Comparison of ENCODE assay signal across 18 cellular contexts in the genomic region with DNA sequence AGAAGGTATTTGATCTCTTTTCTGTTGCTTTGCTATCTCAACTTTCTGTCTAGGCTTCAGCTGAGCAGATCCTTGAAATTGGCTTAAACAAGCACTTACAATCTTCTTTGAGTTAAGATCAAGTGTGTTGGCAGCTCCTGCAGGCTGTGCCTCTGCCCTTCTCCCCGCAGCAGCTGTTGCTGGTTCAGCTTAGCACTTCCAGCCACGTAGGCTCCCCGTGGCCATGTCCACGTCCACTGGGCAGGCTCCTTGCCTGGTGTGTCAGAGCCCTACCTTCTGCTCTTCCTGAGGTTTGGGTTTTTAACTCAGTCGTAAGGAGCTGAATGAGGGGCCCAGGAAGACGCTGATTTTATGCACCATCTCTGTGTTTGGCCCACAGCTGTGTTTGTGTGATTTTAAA. TPM values are rescaled to one million over a fixed set of nuclear protein-coding genes. Genes with fewer than 3 reads are reported as not detected.
DNase-seq lines count a peak whose midpoint lies in the region; ATAC-seq and TF ChIP-seq lines count a peak whose summit lies in the region.
"Had no signal": no experiment of that assay in that cellular context is flagged by ENCODE, and none has a peak within 500 bp of the region (broad histone marks: within the 10 kb centered on the region; RNA-seq: fewer than 3 reads in every experiment).

No MANE protein-coding gene starts in this region.

- H3K36me3 ChIP-seq in IMR-90 (ENCODE audit: control insufficient read depth, insufficient read depth, low read length), result no peaks in the 10 kb centered on the region
- H3K36me3 ChIP-seq in trophoblast cell (ENCODE audit: control insufficient read depth in 1 of 2, insufficient read depth in 2 of 2, low read length in 2 of 2), result no peaks in the 10 kb centered on the region
- H3K36me3 ChIP-seq: colonic mucosa had no signal

- H2AFZ ChIP-seq in IMR-90 (replicated peaks; ENCODE audit: low read length, poor library complexity) (no peak overlapping the region), trophoblast cell (ENCODE audit: insufficient read depth, low read length, poor library complexity) (no peak overlapping the region)

- TF ChIP-seq CTCF in IMR-90 (conservative IDR thresholded peaks at IDR 0.05; ENCODE audit: low read depth, low read length) (no peak), fibroblast of the aortic adventitia (IDR thresholded peaks at IDR 0.05; ENCODE audit: insufficient read depth, low read length) (no peak)

- H3K9me1 ChIP-seq in IMR-90 (ENCODE audit: insufficient read depth, low read length), result no peaks in the 10 kb centered on the region; the same call in 1 of the 2 replicates

- H3K79me2 ChIP-seq in trophoblast cell (ENCODE audit: control insufficient read depth, insufficient read depth, low read length, poor library complexity), result no peaks in the 10 kb centered on the region

- H3K23ac ChIP-seq in IMR-90 (ENCODE audit: low read depth, low read length), result no peak overlapping the region
- no peak overlapping the region for H3K23ac ChIP-seq in trophoblast cell (ENCODE audit: low read length)

- H3K14ac ChIP-seq in IMR-90 (replicated peaks; ENCODE audit: low read depth, low read length) (no peak overlapping the region), trophoblast cell (ENCODE audit: low read length) (no peak overlapping the region)

- no peak overlapping the region for H2BK20ac ChIP-seq in IMR-90 (ENCODE audit: low read depth, low read length)

- H4K91ac ChIP-seq in IMR-90 (ENCODE audit: insufficient read depth, low read depth, low read length) (no peak overlapping the region), trophoblast cell (ENCODE audit: low read depth, low read length) (no peak overlapping the region)

- H2AK9ac ChIP-seq in IMR-90 (replicated peaks; ENCODE audit: low read depth, low read length, poor library complexity), result no peak overlapping the region

- H2AK5ac ChIP-seq in IMR-90 (ENCODE audit: low read depth, low read length) (0 out of 2 replicates have a peak overlapping the region, but pooled peaks have one; percentile 1), trophoblast cell (ENCODE audit: low read length) (no peak overlapping the region)

- TF ChIP-seq POLR2A in IMR-90 (IDR thresholded peaks at IDR 0.05; ENCODE audit: low read depth, low read length), result no peak

- dilution Hi-C loops in IMR-90 (cut with HindIII; ENCODE audit: low sequenced_read_pairs, unreplicated experiment), result no loop called here

- no peaks in the 10 kb centered on the region for H4K20me1 ChIP-seq in IMR-90 (ENCODE audit: insufficient read depth, low read length)
- H4K20me1 ChIP-seq: BLaER1 had no signal

- POLR2A ChIA-PET in IMR-90 (lab: Charles Lee; ENCODE audit: unreplicated experiment), result no interaction called here

- CTCF ChIA-PET in IMR-90 (lab: Yijun Ruan, JAX), result interaction anchor here (0.6 kb wide), 1 partner anchor 115 kb away, joined by 3 read pairs; no protein-coding TSS in a partner anchor

- H2BK12ac ChIP-seq in trophoblast cell (ENCODE audit: low read length), result no peak overlapping the region

- no peak for TF ChIP-seq RAD21 in IMR-90 (IDR thresholded peaks at IDR 0.05; ENCODE audit: low read length)

- H2BK5ac ChIP-seq in IMR-90 (ENCODE audit: low read depth, low read length, poor library complexity, severe bottlenecking) (no peak overlapping the region), trophoblast cell (ENCODE audit: low read depth, low read length, poor library complexity) (no peak overlapping the region)

- H3K9me3 ChIP-seq in IMR-90 (ENCODE audit: control insufficient read depth, insufficient read depth, low read length), result no peaks in the 10 kb centered on the region
- peaks cover 4% of the 10 kb centered on the region for H3K9me3 ChIP-seq in trophoblast cell (ENCODE audit: insufficient read depth, low read depth, low read length)
- H3K9me3 ChIP-seq: BLaER1, colonic mucosa had no signal

- H2BK120ac ChIP-seq in IMR-90 (ENCODE audit: low read depth, low read length) (no peak overlapping the region), trophoblast cell (ENCODE audit: insufficient read depth, low read length, poor library complexity) (no peak overlapping the region)

- H3K18ac ChIP-seq in IMR-90 (ENCODE audit: low read depth, low read length), result no peak overlapping the region
- no peak overlapping the region for H3K18ac ChIP-seq in trophoblast cell (ENCODE audit: low read length)

- DNase-seq in IMR-90 (peak; percentile 35), NCI-H82 (lab: John Stamatoyannopoulos, UW) (peak; percentile 87), fibroblast of the aortic adventitia (ENCODE audit: low read depth) (peak; percentile 14), sciatic nerve (ENCODE audit: low spot score) (no peak), kidney tubule cell (ENCODE audit: low spot score) (no peak), hippocampal formation (lab: John Stamatoyannopoulos, UW) (no peak), trophoblast cell (no peak)
- DNase-seq: activated CD4-positive, alpha-beta T cell treated with anti-CD3 and anti-CD28 coated beads, Interleukin-2, amount 10 ng/mL, durations not matched to agents 7 days and 5 days; activated naive CD4-positive, alpha-beta T cell treated with anti-CD3 and anti-CD28 coated beads, Interleukin-2, amount 50 U/mL, for 16 hours; activated T-cell treated with anti-CD3 and anti-CD28 coated beads, Interleukin-2, amount 50 U/mL, for 1 hour; colonic mucosa; left colon; NCI-H1048; NCI-H2081 treated with DMSO at 0.1 percent for 48 hours; NCI-H774; stimulated activated CD4-positive, alpha-beta T cell treated with anti-CD3 and anti-CD28 coated beads, Interleukin-2, amount 100 ng/mL, for 24 hours had no signal

- H3K4me2 ChIP-seq in IMR-90 (ENCODE audit: low read depth, low read length) (no peak overlapping the region), trophoblast cell (ENCODE audit: low read length) (no peak overlapping the region)
- H3K4me2 ChIP-seq: BLaER1, KMS-11 had no signal

- intact Hi-C loops in IMR-90 (cut with micrococcal nuclease) (no loop called here), sciatic nerve (cut with DNase I) (no loop called here)

- no peaks in the 10 kb centered on the region for H3K27me3 ChIP-seq in IMR-90 (ENCODE audit: control insufficient read depth, insufficient read depth, low read length)
- no peaks in the 10 kb centered on the region for H3K27me3 ChIP-seq in trophoblast cell (ENCODE audit: insufficient read depth, low read length)
- H3K27me3 ChIP-seq: BLaER1, colonic mucosa had no signal

- H3K27ac ChIP-seq in IMR-90 (ENCODE audit: insufficient read depth, low read length) (no peak overlapping the region), trophoblast cell (ENCODE audit: low read depth, low read length) (no peak overlapping the region)
- H3K27ac ChIP-seq: BLaER1, colonic mucosa, KMS-11 had no signal

- H3K4me1 ChIP-seq in IMR-90 (ENCODE audit: control insufficient read depth, insufficient read depth, low read length), result peaks cover 11% of the 10 kb centered on the region
- H3K4me1 ChIP-seq in trophoblast cell (ENCODE audit: control insufficient read depth in 1 of 2, insufficient read depth in 2 of 2, low read length in 2 of 2), result no peaks in the 10 kb centered on the region
- H3K4me1 ChIP-seq: colonic mucosa had no signal

- ATAC-seq in IMR-90 (ENCODE audit: low read depth) (peak; percentile 24), sciatic nerve (peak; percentile 32)
- ATAC-seq: left colon had no signal

- no peak overlapping the region for H4K12ac ChIP-seq in trophoblast cell (ENCODE audit: low read depth, low read length)

- H4K5ac ChIP-seq in IMR-90 (ENCODE audit: low read depth, low read length), result no peak overlapping the region

- no peak overlapping the region for H3K56ac ChIP-seq in IMR-90 (ENCODE audit: extremely low read depth, insufficient read depth, low read length)

- in situ Hi-C loops in IMR-90 (cut with MboI; ENCODE audit: low sequenced_read_pairs), result no loop called here

- no peak overlapping the region for H3K9ac ChIP-seq in IMR-90 (ENCODE audit: low read depth, low read length)
- H3K9ac ChIP-seq in trophoblast cell (ENCODE audit: low read length), result no peak overlapping the region
- H3K9ac ChIP-seq: BLaER1, KMS-11 had no signal

- WGBS in IMR-90 (ENCODE audit: extremely low coverage in 2 of 2, insufficient read length in 1 of 2), 2 experiments, result no CpG with 5 or more reads among the region's 6 CpGs
- no CpG with 5 or more reads among the region's 6 CpGs for WGBS in trophoblast cell (ENCODE audit: extremely low coverage, insufficient coverage, insufficient read length)

- H4K8ac ChIP-seq in IMR-90 (ENCODE audit: low read depth in 2 of 2, low read length in 2 of 2), result no peak overlapping the region
- H4K8ac ChIP-seq in trophoblast cell (ENCODE audit: low read depth, low read length), result no peak overlapping the region

- no peak overlapping the region for H2BK15ac ChIP-seq in IMR-90 (ENCODE audit: low read depth, low read length)

- H3K79me1 ChIP-seq in IMR-90 (ENCODE audit: low read depth in 1 of 2, low read length in 2 of 2) (no peaks in the 10 kb centered on the region), trophoblast cell (ENCODE audit: low read length) (no peaks in the 10 kb centered on the region)

- H3K4ac ChIP-seq in IMR-90 (ENCODE audit: low read depth, low read length) (no peak overlapping the region), trophoblast cell (ENCODE audit: low read depth, low read length) (no peak overlapping the region)

- no TSS peak for BruUV-seq in IMR-90 (replicated peaks; lab: Mats Ljungman, UMichigan)

- H3K4me3 ChIP-seq in IMR-90 (ENCODE audit: insufficient read depth, low read depth, low read length) (no peak overlapping the region), fibroblast of the aortic adventitia (ENCODE audit: low read depth, low read length) (no peak overlapping the region), trophoblast cell (ENCODE audit: low read depth, low read length) (no peak overlapping the region)
- H3K4me3 ChIP-seq: BLaER1, colonic mucosa had no signal

TF ChIP-seq in IMR-90, 13 proteins besides CTCF, POLR2A, EP300 and RAD21:
- TF ChIP-seq RCOR1 (IDR thresholded peaks at IDR 0.05; ENCODE audit: insufficient replicate concordance, low read length), result no peak
- TF ChIP-seq FOS (IDR thresholded peaks at IDR 0.05; ENCODE audit: low read depth, low read length), result no peak
- no peak for TF ChIP-seq MAFK (IDR thresholded peaks at IDR 0.05; ENCODE audit: low read depth, low read length)
- TF ChIP-seq RFX5 (IDR thresholded peaks at IDR 0.05; ENCODE audit: low read depth, low read length), result no peak

RNA-seq across cellular contexts. Expression of a gene that starts 47.2 kb away (rescaled TPM):
- total RNA-seq in IMR-90 (2012; rRNA removed) (4.2 and 5.0 TPM in 2 replicates), fibroblast of the aortic adventitia (ENCODE audit: low replicate concordance) (2.3 and 9.8 TPM in 2 replicates), sciatic nerve (27.1 TPM)
- 4.1 and 5.3 TPM in 2 replicates for polyA plus RNA-seq in IMR-90 (2012; rRNA removed)
- 2.5 and 2.6 TPM in 2 replicates for polyA plus RNA-seq in IMR-90 (2012; cell fraction: cytosol; rRNA removed)
- polyA plus RNA-seq in IMR-90 (2012; cell fraction: nucleus; rRNA removed; ENCODE audit: low replicate concordance), result 3.2 and 9.7 TPM in 2 replicates
- polyA plus RNA-seq in trophoblast cell (2013), result 0.26 and 0.28 TPM in 2 replicates

Comparison
In these comparisons a context has a peak if more than half of its experiments do, and no peak if none do; other contexts are left out.
1. DNase-seq: peak in IMR-90 (single experiment), NCI-H82 (single experiment) and fibroblast of the aortic adventitia (single experiment); none in sciatic nerve (single experiment), kidney tubule cell (single experiment), hippocampal formation (0 of 2) and trophoblast cell (0 of 2).